11 cellular contexts compared by ENCODE assay signal in genomic region chr10:72083234-72084093, GRCh38. TPM values are rescaled to one million over a fixed set of nuclear protein-coding genes. Genes with fewer than 3 reads are reported as not detected.
A peak's percentile ranks its signal among the peaks of the same experiment; 100 is the strongest.
DNase-seq lines count a peak whose midpoint lies in the region; ATAC-seq and TF ChIP-seq lines count a peak whose summit lies in the region.
"Had no signal": no experiment of that assay in that cellular context is flagged by ENCODE, and none has a peak within 500 bp of the region (broad histone marks: within the 10 kb centered on the region; RNA-seq: fewer than 3 reads in every experiment).

No MANE protein-coding gene starts in this region.

- CTCF ChIA-PET in CD4-positive, alpha-beta T cell (lab: Charles Lee): interaction anchor here (0.6 to 0.9 kb wide), 3 partner anchors 35 to 254 kb away, joined by 3 to 4 read pairs (median 3); partner anchors contain the start of gene DDIT4
- CTCF ChIA-PET in naive thymus-derived CD4-positive, alpha-beta T cell (lab: Charles Lee): interaction anchor here (0.6 to 0.7 kb wide), 2 partner anchors 39 to 82 kb away, joined by 3 read pairs; no protein-coding TSS in a partner anchor

- H4K20me1 ChIP-seq in H9 (ENCODE audit: control insufficient read depth, insufficient read depth, insufficient read length): no peaks in the 10 kb centered on the region

- peak overlapping the region; percentile 100 for H3K4me3 Mint-ChIP-seq in CD4-positive, alpha-beta T cell
- H3K4me3 Mint-ChIP-seq in H9: no peak overlapping the region
- H3K4me3 Mint-ChIP-seq in naive thymus-derived CD4-positive, alpha-beta T cell: peak overlapping the region; percentile 81 to 100 (median 98)
- H3K4me3 Mint-ChIP-seq in stimulated activated naive B cell treated with anti-CD40 and anti-IgM and Interleukin-4, amounts not matched to agents 10 μg/mL and 1 μg/mL and 100 μg/mL, for 72 hours: no peak overlapping the region

- no peaks in the 10 kb centered on the region for H3K9me3 Mint-ChIP-seq in CD4-positive, alpha-beta T cell
- H3K9me3 Mint-ChIP-seq in H9: peaks cover 0 to 2% of the 10 kb centered on the region in 2 experiments; a peak in 3 of 5 replicates
- peaks cover 0 to 7% (median 0%) of the 10 kb centered on the region in 11 donors for H3K9me3 Mint-ChIP-seq in naive thymus-derived CD4-positive, alpha-beta T cell
- no peaks in the 10 kb centered on the region for H3K9me3 Mint-ChIP-seq in stimulated activated naive B cell treated with anti-CD40 and anti-IgM and Interleukin-4, amounts not matched to agents 10 μg/mL and 1 μg/mL and 100 μg/mL, for 72 hours

- H3K4me1 ChIP-seq in H9 (ENCODE audit: insufficient read depth, low read length): no peaks in the 10 kb centered on the region
- H3K4me1 ChIP-seq in naive thymus-derived CD4-positive, alpha-beta T cell (ENCODE audit: control insufficient read depth in 2 of 2, insufficient read depth in 2 of 2, low read length in 2 of 2): peaks cover 78 to 83% of the 10 kb centered on the region in 2 donors
- H3K4me1 ChIP-seq in HAP-1: no peaks in the 10 kb centered on the region; the same call in 1 of the 2 replicates
- H3K4me1 ChIP-seq: foreskin keratinocyte had no signal

- H2AK5ac ChIP-seq in H9 (ENCODE audit: insufficient read length, low read length): no peak overlapping the region

- no peak overlapping the region for H3K56ac ChIP-seq in H9 (ENCODE audit: insufficient read length, low read depth, low read length)

- peak overlapping the region; percentile 98 for H3K27ac Mint-ChIP-seq in CD4-positive, alpha-beta T cell
- no peak overlapping the region; a peak in 1 of 7 replicates for H3K27ac Mint-ChIP-seq in H9
- H3K27ac Mint-ChIP-seq in naive thymus-derived CD4-positive, alpha-beta T cell: peak overlapping the region; percentile 61 to 97 (median 93)
- H3K27ac Mint-ChIP-seq in stimulated activated naive B cell treated with anti-CD40 and anti-IgM and Interleukin-4, amounts not matched to agents 10 μg/mL and 1 μg/mL and 100 μg/mL, for 72 hours: no peak overlapping the region

- peak overlapping the region; percentile 96 for H3K27ac ChIP-seq in CD4-positive, alpha-beta T cell (ENCODE audit: low read depth, low read length)
- no peak overlapping the region for H3K27ac ChIP-seq in H9 (ENCODE audit: insufficient read length, low read depth, low read length)
- peak overlapping the region; percentile 99 for H3K27ac ChIP-seq in naive thymus-derived CD4-positive, alpha-beta T cell (ENCODE audit: low read depth, low read length)
- H3K27ac ChIP-seq: foreskin keratinocyte had no signal

- peaks cover 16% of the 10 kb centered on the region for H3K23me2 ChIP-seq in H9 (ENCODE audit: insufficient read length, low read depth, low read length, poor library complexity, severe bottlenecking)

- peaks cover 4% of the 10 kb centered on the region for H3K27me3 Mint-ChIP-seq in CD4-positive, alpha-beta T cell
- peaks cover 40% of the 10 kb centered on the region for H3K27me3 Mint-ChIP-seq in H9 (ENCODE audit: low read depth)
- no peaks in the 10 kb centered on the region for H3K27me3 Mint-ChIP-seq in naive thymus-derived CD4-positive, alpha-beta T cell
- no peaks in the 10 kb centered on the region for H3K27me3 Mint-ChIP-seq in stimulated activated naive B cell treated with anti-CD40 and anti-IgM and Interleukin-4, amounts not matched to agents 10 μg/mL and 1 μg/mL and 100 μg/mL, for 72 hours

- no peak overlapping the region for H2BK5ac ChIP-seq in H9 (ENCODE audit: insufficient read length, low read length)

- no peak overlapping the region for H2BK15ac ChIP-seq in H9 (ENCODE audit: low read depth, low read length)

- H3K23ac ChIP-seq in H9 (ENCODE audit: insufficient read length, low read depth, low read length): no peak overlapping the region

- no peak overlapping the region for H2BK12ac ChIP-seq in H9 (ENCODE audit: insufficient read length, low read depth, low read length)

- intact Hi-C loops in CD4-positive, alpha-beta T cell (cut with DNase I, micrococcal nuclease): loop anchor here in 1 of 2 experiments (2.0 to 10.0 kb wide), 2 partner anchors 23 to 611 kb away; partner anchors contain the start of gene MCU
- intact Hi-C loops in naive thymus-derived CD4-positive, alpha-beta T cell (cut with micrococcal nuclease): loop anchor here (2.0 to 10.0 kb wide), 2 partner anchors 35 to 349 kb away; no protein-coding TSS in a partner anchor

- H3K14ac ChIP-seq in H9 (ENCODE audit: insufficient read depth, low read length): no peak overlapping the region

- no peak overlapping the region for H4K91ac ChIP-seq in H9 (ENCODE audit: insufficient read length, low read depth, low read length)

- ATAC-seq in CD4-positive, alpha-beta T cell (ENCODE audit: poor library complexity): peak; percentile 3
- no peak for ATAC-seq in naive thymus-derived CD4-positive, alpha-beta T cell
- ATAC-seq in stimulated activated naive B cell treated with anti-CD40 and anti-IgM and Interleukin-4, amounts not matched to agents 10 μg/mL and 1 μg/mL and 100 μg/mL, for 72 hours (replicated peaks): no peak
- ATAC-seq: foreskin keratinocyte, PC-3 had no signal

- no peaks in the 10 kb centered on the region for H3K27me3 ChIP-seq in CD4-positive, alpha-beta T cell (ENCODE audit: control insufficient read depth, insufficient read depth, low read length)
- H3K27me3 ChIP-seq in H9 (ENCODE audit: insufficient read depth, low read length) (peaks cover 19% of the 10 kb centered on the region; the same call in 1 of the 2 replicates), HAP-1 (ENCODE audit: low read depth) (peaks cover 27% of the 10 kb centered on the region)
- H3K27me3 ChIP-seq in naive thymus-derived CD4-positive, alpha-beta T cell (ENCODE audit: control insufficient read depth in 2 of 2, insufficient read depth in 2 of 2, low read length in 2 of 2): no peaks in the 10 kb centered on the region

- H3K9ac ChIP-seq in H9 (ENCODE audit: extremely low read depth, insufficient read length, low read length): no peak overlapping the region

- H3T11ph ChIP-seq in H9 (ENCODE audit: low read length): no peak overlapping the region

- H3K18ac ChIP-seq in H9 (ENCODE audit: insufficient read length, low read depth, low read length): no peak overlapping the region

- peak overlapping the region; percentile 98 for H3K4me3 ChIP-seq in naive thymus-derived CD4-positive, alpha-beta T cell (ENCODE audit: low read length)
- no peak overlapping the region for H3K4me3 ChIP-seq in HAP-1

- no peaks in the 10 kb centered on the region for H3K79me1 ChIP-seq in H9 (ENCODE audit: insufficient read depth, low read depth, low read length, poor library complexity, severe bottlenecking)

- peaks cover 84% of the 10 kb centered on the region for H3K4me1 Mint-ChIP-seq in CD4-positive, alpha-beta T cell (ENCODE audit: low read depth)
- peaks cover 18 to 31% of the 10 kb centered on the region in 2 experiments for H3K4me1 Mint-ChIP-seq in H9
- H3K4me1 Mint-ChIP-seq in naive thymus-derived CD4-positive, alpha-beta T cell: peaks cover 61 to 85% (median 74%) of the 10 kb centered on the region in 7 donors
- H3K4me1 Mint-ChIP-seq in stimulated activated naive B cell treated with anti-CD40 and anti-IgM and Interleukin-4, amounts not matched to agents 10 μg/mL and 1 μg/mL and 100 μg/mL, for 72 hours: peaks cover 40 to 76% of the 10 kb centered on the region in 2 donors

- H3K79me2 ChIP-seq in H9 (ENCODE audit: insufficient read depth, low read length): no peaks in the 10 kb centered on the region

- H3K9me3 ChIP-seq in CD4-positive, alpha-beta T cell (ENCODE audit: control insufficient read depth, low read length): no peaks in the 10 kb centered on the region
- H3K9me3 ChIP-seq in H9 (ENCODE audit: control insufficient read depth, low read depth, low read length) (no peaks in the 10 kb centered on the region), HAP-1 (no peaks in the 10 kb centered on the region)
- no peaks in the 10 kb centered on the region for H3K9me3 ChIP-seq in naive thymus-derived CD4-positive, alpha-beta T cell (ENCODE audit: control insufficient read depth in 2 of 3, low read length in 3 of 3)

- POLR2A ChIA-PET in CD4-positive, alpha-beta T cell (lab: Charles Lee): interaction anchor here (0.6 to 8.0 kb wide), 7 partner anchors 8 to 98 kb away, joined by 3 to 117 read pairs (median 5); no protein-coding TSS in a partner anchor
- POLR2A ChIA-PET in naive thymus-derived CD4-positive, alpha-beta T cell (lab: Charles Lee): interaction anchor here (0.6 to 13.9 kb wide), 9 partner anchors 7 to 248 kb away, joined by 3 to 297 read pairs (median 3); partner anchors contain the start of gene ANAPC16

- no peak overlapping the region for H3K4me2 ChIP-seq in H9 (ENCODE audit: insufficient read depth, insufficient read length, low read length)

- DNase-seq in CD4-positive, alpha-beta T cell: peak in 1 of 10 experiments; percentile 39
- DNase-seq in H9: peak; percentile 19
- DNase-seq in activated gamma-delta T cell treated with Interleukin-2 at 50 U/mL for 16 hours: peak; percentile 57
- DNase-seq in naive thymus-derived CD4-positive, alpha-beta T cell: peak in 2 of 9 donors; percentile 5 to 69
- no peak for DNase-seq in occipital lobe (lab: John Stamatoyannopoulos, UW)
- no peak for DNase-seq in HAP-1 (ENCODE audit: low spot score in 2 of 2)
- DNase-seq in stimulated activated naive B cell treated with anti-CD40 and anti-IgM and Interleukin-4, amounts not matched to agents 10 μg/mL and 1 μg/mL and 100 μg/mL, for 72 hours: no peak
- DNase-seq: Calu3, foreskin keratinocyte, islet precursor cell, PC-3 had no signal

- H3K4ac ChIP-seq in H9 (ENCODE audit: low read depth, low read length): no peak overlapping the region

- TF ChIP-seq CTCF in CD4-positive, alpha-beta T cell (IDR thresholded peaks at IDR 0.05): no peak
- TF ChIP-seq CTCF in H9 (conservative IDR thresholded peaks at IDR 0.05): no peak

- no peak overlapping the region for H4K5ac ChIP-seq in H9 (ENCODE audit: insufficient read length, low read depth, low read length)

- peaks cover 6 to 70% (median 21%) of the 10 kb centered on the region in 3 experiments for H3K36me3 ChIP-seq in naive thymus-derived CD4-positive, alpha-beta T cell (ENCODE audit: control insufficient read depth in 2 of 3, insufficient read depth in 3 of 3, low read length in 3 of 3)
- no peaks in the 10 kb centered on the region for H3K36me3 ChIP-seq in HAP-1 (replicated peaks)

- no peak overlapping the region for H2BK20ac ChIP-seq in H9 (ENCODE audit: low read depth, low read length, poor library complexity, severe bottlenecking)

- in situ Hi-C loops in HAP-1 (cut with MboI; ENCODE audit: low sequenced_read_pairs): no loop called here

- WGBS in H9 (ENCODE audit: extremely low coverage, insufficient read length, low lambda C conversion rate): no CpG with 5 or more reads among the region's 10 CpGs

- H4K8ac ChIP-seq in H9 (replicated peaks; ENCODE audit: insufficient read length, low read depth, low read length): no peak overlapping the region

- H2AFZ ChIP-seq in H9 (ENCODE audit: low read length): no peak overlapping the region

- no peak overlapping the region for H2BK120ac ChIP-seq in H9 (ENCODE audit: low read depth, low read length, poor library complexity, severe bottlenecking)

- H3K36me3 Mint-ChIP-seq in CD4-positive, alpha-beta T cell (ENCODE audit: low read depth): peaks cover 92% of the 10 kb centered on the region
- no peaks in the 10 kb centered on the region for H3K36me3 Mint-ChIP-seq in H9 (ENCODE audit: insufficient read depth in 1 of 3, low read depth in 3 of 3)
- peaks cover 20 to 38% (median 29%) of the 10 kb centered on the region in 5 donors for H3K36me3 Mint-ChIP-seq in naive thymus-derived CD4-positive, alpha-beta T cell
- peaks cover 2 to 3% of the 10 kb centered on the region in 2 donors for H3K36me3 Mint-ChIP-seq in stimulated activated naive B cell treated with anti-CD40 and anti-IgM and Interleukin-4, amounts not matched to agents 10 μg/mL and 1 μg/mL and 100 μg/mL, for 72 hours

RNA-seq across cellular contexts. Expression of gene SPOCK2, which starts 4.9 kb away (rescaled TPM):
- 100 to 1,000 TPM; 976 to 998 TPM for total RNA-seq in CD4-positive, alpha-beta T cell
- total RNA-seq in H9 (2021) (0.86 and 1.8 TPM in 2 replicates), occipital lobe (25.1 TPM)
- total RNA-seq in naive thymus-derived CD4-positive, alpha-beta T cell: 100 to 1,000 TPM; 312 to 543 (median 505) TPM
- polyA plus RNA-seq in naive thymus-derived CD4-positive, alpha-beta T cell: 100 to 1,000 TPM; 200 to 250 TPM

Comparison
In these comparisons a context has a peak if more than half of its experiments do, and no peak if none do; other contexts are left out.
1. DNase-seq: peak in H9 (single experiment) and activated gamma-delta T cell treated with Interleukin-2 at 50 U/mL for 16 hours (single experiment); none in occipital lobe (single experiment), HAP-1 (0 of 2) and stimulated activated naive B cell treated with anti-CD40 and anti-IgM and Interleukin-4, amounts not matched to agents 10 μg/mL and 1 μg/mL and 100 μg/mL, for 72 hours (single experiment).
2. H3K27ac Mint-ChIP-seq: peak in CD4-positive, alpha-beta T cell (single experiment) and naive thymus-derived CD4-positive, alpha-beta T cell (9 of 9); none in H9 (0 of 3) and stimulated activated naive B cell treated with anti-CD40 and anti-IgM and Interleukin-4, amounts not matched to agents 10 μg/mL and 1 μg/mL and 100 μg/mL, for 72 hours (single experiment).
3. H3K4me3 Mint-ChIP-seq: peak in CD4-positive, alpha-beta T cell (single experiment) and naive thymus-derived CD4-positive, alpha-beta T cell (10 of 10); none in H9 (0 of 2) and stimulated activated naive B cell treated with anti-CD40 and anti-IgM and Interleukin-4, amounts not matched to agents 10 μg/mL and 1 μg/mL and 100 μg/mL, for 72 hours (0 of 2).
4. RNA of gene SPOCK2, which starts 4.9 kb away (total RNA-seq): 976 to 998 TPM in CD4-positive, alpha-beta T cell and 312 to 543 TPM in naive thymus-derived CD4-positive, alpha-beta T cell; 25.1 TPM in occipital lobe (single experiment) and 0.86 to 1.8 TPM in H9; every median in the first group is over 10 times any median in the second.